ENCODE assay signal across 15 cellular contexts in genomic region chr7:129990403-129991192, GRCh38. TPM values are rescaled to one million over a fixed set of nuclear protein-coding genes. Genes with fewer than 3 reads are reported as not detected.
DNase-seq lines count a peak whose midpoint lies in the region; ATAC-seq and TF ChIP-seq lines count a peak whose summit lies in the region.
"Had no signal": no experiment of that assay in that cellular context is flagged by ENCODE, and none has a peak within 500 bp of the region (broad histone marks: within the 10 kb centered on the region; RNA-seq: fewer than 3 reads in every experiment).

No MANE protein-coding gene starts in this region.

- peak; percentile 89 for ATAC-seq in left ventricle myocardium superior
- ATAC-seq: effector memory CD8-positive, alpha-beta T cell had no signal

- no peaks in the 10 kb centered on the region for H3K27me3 ChIP-seq in WERI-Rb-1 (ENCODE audit: insufficient read depth, low read depth, severe bottlenecking)
- H3K27me3 ChIP-seq: brain microvascular endothelial cell had no signal

- H3K9me3 ChIP-seq in WERI-Rb-1 (ENCODE audit: severe bottlenecking), result no peaks in the 10 kb centered on the region

- in situ Hi-C loops in SK-MEL-5 (cut with HindIII; ENCODE audit: low pct_unique_long_range_greater_than_20kb, low sequenced_read_pairs), result no loop called here

- no peak overlapping the region for H3K27ac ChIP-seq in WERI-Rb-1
- H3K27ac ChIP-seq: brain microvascular endothelial cell had no signal

- H3K4me3 ChIP-seq in retinal pigment epithelial cell (ENCODE audit: low read length) (no peak overlapping the region), WERI-Rb-1 (ENCODE audit: low read depth, low read length) (no peak overlapping the region)

- intact Hi-C loops in left ventricle myocardium superior (cut with micrococcal nuclease), result no loop called here

- TF ChIP-seq CTCF in retinal pigment epithelial cell (conservative IDR thresholded peaks at IDR 0.05; ENCODE audit: low read depth, low read length) (peak; percentile 4), WERI-Rb-1 (IDR thresholded peaks at IDR 0.05; ENCODE audit: low read depth, low read length) (no peak)

- DNase-seq in GM03348 (ENCODE audit: low spot score), result peak; percentile 18
- DNase-seq in SK-MEL-5 (ENCODE audit: low read depth, low spot score), result peak; percentile 96
- no peak for DNase-seq in left ventricle myocardium superior
- no peak for DNase-seq in retinal pigment epithelial cell (ENCODE audit: low read depth)
- DNase-seq in stimulated activated CD4-positive, alpha-beta T cell treated with anti-CD3 and anti-CD28 coated beads, Interleukin-2, amount 100 ng/mL, for 48 hours, result no peak
- no peak for DNase-seq in GOT3 (lab: John Stamatoyannopoulos, UW)
- no peak for DNase-seq in WERI-Rb-1
- DNase-seq in SHP77 treated with DMSO at 0.1 percent for 48 hours (lab: John Stamatoyannopoulos, UW), result no peak
- DNase-seq: activated naive CD4-positive, alpha-beta T cell; brain microvascular endothelial cell; effector memory CD8-positive, alpha-beta T cell; Kasumi-1; NCI-H1930; SIG-M5; stimulated activated CD4-positive, alpha-beta T cell treated with anti-CD3 and anti-CD28 coated beads, Interleukin-2, amount 100 ng/mL, for 24 hours had no signal

- no peaks in the 10 kb centered on the region for H3K36me3 ChIP-seq in WERI-Rb-1
- H3K36me3 ChIP-seq: brain microvascular endothelial cell had no signal

RNA-seq across cellular contexts. Expression of gene UBE2H, which starts 37.8 kb away (rescaled TPM):
- total RNA-seq in SK-MEL-5 (2014; rRNA removed; shearing (Covaris generic)), result 37.4 and 40.5 TPM in 2 replicates
- polyA plus RNA-seq in SK-MEL-5 (2015; cell fraction: cytosol; rRNA removed), result 71.1 and 85.0 TPM in 2 replicates
- 43.6 and 48.0 TPM in 2 replicates for polyA plus RNA-seq in SK-MEL-5 (2015; cell fraction: nucleus; rRNA removed)
- 121 TPM for total RNA-seq in left ventricle myocardium superior

Comparison
In these comparisons a context has a peak if more than half of its experiments do, and no peak if none do; other contexts are left out.
1. DNase-seq: peak in GM03348 (single experiment) and SK-MEL-5 (single experiment); none in left ventricle myocardium superior (single experiment), retinal pigment epithelial cell (single experiment), stimulated activated CD4-positive, alpha-beta T cell treated with anti-CD3 and anti-CD28 coated beads, Interleukin-2, amount 100 ng/mL, for 48 hours (0 of 2), GOT3 (single experiment), WERI-Rb-1 (single experiment) and SHP77 treated with DMSO at 0.1 percent for 48 hours (single experiment).